22 cellular contexts compared by ENCODE assay signal in the genomic region with DNA sequence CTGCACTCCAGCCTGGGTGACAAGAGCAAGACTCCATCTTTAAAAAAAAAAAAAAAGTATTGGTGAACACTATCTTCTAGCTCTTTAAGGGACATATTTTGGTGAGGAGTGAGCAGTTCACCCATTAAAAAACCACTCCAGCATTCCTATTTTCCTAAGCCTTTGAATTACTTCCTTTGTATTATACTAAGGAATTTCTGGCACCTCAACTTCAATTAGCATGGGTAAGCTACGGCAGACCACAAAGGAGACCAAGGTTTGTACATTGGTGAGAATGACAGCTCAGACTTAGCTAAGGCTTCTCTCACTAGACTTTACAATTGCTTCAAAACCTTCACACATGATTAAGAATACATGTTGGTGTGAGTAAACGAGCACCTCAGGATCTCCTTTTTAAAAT.
"Had no signal": no experiment of that assay in that cellular context is flagged by ENCODE, and none has a peak within 500 bp of the region (broad histone marks: within the 10 kb centered on the region; RNA-seq: fewer than 3 reads in every experiment).

No MANE protein-coding gene starts in this region.

- H3K36me3 ChIP-seq: adrenal gland, neutrophil, sigmoid colon, thoracic aorta, upper lobe of right lung had no signal

- DNase-seq: activated CD4-positive, alpha-beta memory T cell treated with anti-CD3 and anti-CD28 coated beads for 36 hours; activated CD4-positive, alpha-beta T cell treated with anti-CD3 and anti-CD28 coated beads for 4 hours; activated gamma-delta T cell treated with Interleukin-2 at 50 U/mL for 16 hours; activated T-cell treated with anti-CD3 and anti-CD28 coated beads for 4 hours; adrenal gland; caudate nucleus; dorsolateral prefrontal cortex; hippocampal formation; kidney; left ventricle myocardium superior; mesendoderm; naive thymus-derived CD8-positive, alpha-beta T cell; sigmoid colon; stimulated activated CD4-positive, alpha-beta T cell treated with anti-CD3 and anti-CD28 coated beads, Interleukin-4, amount 100 ng/mL, for 24 hours; upper lobe of right lung had no signal

- H3K4me1 ChIP-seq: adrenal gland, parathyroid adenoma, sigmoid colon, upper lobe of right lung had no signal

- H3K9me3 ChIP-seq: adrenal gland, neutrophil, sigmoid colon, thoracic aorta, upper lobe of right lung had no signal

- H3K9me3 Mint-ChIP-seq: activated CD4-positive, alpha-beta memory T cell treated with anti-CD3 and anti-CD28 coated beads for 36 hours; activated naive CD4-positive, alpha-beta T cell treated with anti-CD3 and anti-CD28 coated beads, Interleukin-2, amount 50 U/mL, for 72 hours; activated T-helper 1 cell treated with anti-CD3 and anti-CD28 coated beads, Interleukin-12 subunit alpha, Interleukin-12 subunit beta, Interleukin-2, Interleukin-4 antibody, amounts not matched to agents 30 ng/mL and 10 ng/mL and 1 ng/mL, durations not matched to agents 14 hours and 24 hours and 36 hours; naive thymus-derived CD8-positive, alpha-beta T cell; stimulated activated effector memory CD8-positive, alpha-beta T cell treated with anti-CD3 and anti-CD28 coated beads, Interleukin-12 subunit alpha, Interleukin-12 subunit beta, amount 100 ng/mL, for 72 hours had no signal

- H3K4me1 Mint-ChIP-seq: brain; naive thymus-derived CD8-positive, alpha-beta T cell; stimulated activated effector memory CD8-positive, alpha-beta T cell treated with anti-CD3 and anti-CD28 coated beads, Interleukin-12 subunit alpha, Interleukin-12 subunit beta, amount 100 ng/mL, for 72 hours had no signal

- ATAC-seq: activated naive CD4-positive, alpha-beta T cell treated with anti-CD3 and anti-CD28 coated beads, Interleukin-2, amount 50 U/mL, for 72 hours; left ventricle myocardium superior; naive thymus-derived CD8-positive, alpha-beta T cell; stimulated activated effector memory CD8-positive, alpha-beta T cell treated with anti-CD3 and anti-CD28 coated beads, Interleukin-12 subunit alpha, Interleukin-12 subunit beta, amount 100 ng/mL, for 72 hours; upper lobe of right lung had no signal

- H3K36me3 Mint-ChIP-seq: activated CD4-positive, alpha-beta memory T cell treated with anti-CD3 and anti-CD28 coated beads for 36 hours; activated naive CD4-positive, alpha-beta T cell treated with anti-CD3 and anti-CD28 coated beads, Interleukin-2, amount 50 U/mL, for 72 hours; naive thymus-derived CD8-positive, alpha-beta T cell; stimulated activated effector memory CD8-positive, alpha-beta T cell treated with anti-CD3 and anti-CD28 coated beads, Interleukin-12 subunit alpha, Interleukin-12 subunit beta, amount 100 ng/mL, for 72 hours had no signal

- H3K4me3 ChIP-seq: adrenal gland, dorsolateral prefrontal cortex, sigmoid colon, thoracic aorta, upper lobe of right lung had no signal

- H3K27me3 Mint-ChIP-seq: activated CD4-positive, alpha-beta memory T cell treated with anti-CD3 and anti-CD28 coated beads for 36 hours; brain; naive thymus-derived CD8-positive, alpha-beta T cell had no signal

- H3K27me3 ChIP-seq: adrenal gland, sigmoid colon, upper lobe of right lung had no signal

- H3K4me3 Mint-ChIP-seq: activated CD4-positive, alpha-beta memory T cell treated with anti-CD3 and anti-CD28 coated beads for 36 hours; activated T-helper 1 cell treated with anti-CD3 and anti-CD28 coated beads, Interleukin-12 subunit alpha, Interleukin-12 subunit beta, Interleukin-2, Interleukin-4 antibody, amounts not matched to agents 30 ng/mL and 10 ng/mL and 1 ng/mL, durations not matched to agents 14 hours and 24 hours and 36 hours; brain; naive thymus-derived CD8-positive, alpha-beta T cell; stimulated activated effector memory CD8-positive, alpha-beta T cell treated with anti-CD3 and anti-CD28 coated beads, Interleukin-12 subunit alpha, Interleukin-12 subunit beta, amount 100 ng/mL, for 72 hours had no signal

- H3K27ac Mint-ChIP-seq: activated CD4-positive, alpha-beta memory T cell treated with anti-CD3 and anti-CD28 coated beads for 36 hours; activated naive CD4-positive, alpha-beta T cell treated with anti-CD3 and anti-CD28 coated beads, Interleukin-2, amount 50 U/mL, for 72 hours; activated T-helper 1 cell treated with anti-CD3 and anti-CD28 coated beads, Interleukin-12 subunit alpha, Interleukin-12 subunit beta, Interleukin-2, Interleukin-4 antibody, amounts not matched to agents 30 ng/mL and 10 ng/mL and 1 ng/mL, durations not matched to agents 14 hours and 24 hours and 36 hours; brain; naive thymus-derived CD8-positive, alpha-beta T cell; stimulated activated effector memory CD8-positive, alpha-beta T cell treated with anti-CD3 and anti-CD28 coated beads, Interleukin-12 subunit alpha, Interleukin-12 subunit beta, amount 100 ng/mL, for 72 hours had no signal

- H3K27ac ChIP-seq: adrenal gland, dorsolateral prefrontal cortex, neutrophil, parathyroid adenoma, sigmoid colon, thoracic aorta, upper lobe of right lung had no signal
